12 cellular contexts compared by ENCODE assay signal in genomic region chr17:12983986-12984932, GRCh38. TPM values are rescaled to one million over a fixed set of nuclear protein-coding genes. Genes with fewer than 3 reads are reported as not detected.
A peak's percentile ranks its signal among the peaks of the same experiment; 100 is the strongest.
DNase-seq lines count a peak whose midpoint lies in the region; ATAC-seq and TF ChIP-seq lines count a peak whose summit lies in the region.
"Had no signal": no experiment of that assay in that cellular context is flagged by ENCODE, and none has a peak within 500 bp of the region (broad histone marks: within the 10 kb centered on the region; RNA-seq: fewer than 3 reads in every experiment).

No MANE protein-coding gene starts in this region.

- H3K9me3 ChIP-seq in CD8-positive, alpha-beta memory T cell (ENCODE audit: low read length), result no peaks in the 10 kb centered on the region
- H3K9me3 ChIP-seq: SJSA1 had no signal

- H3K27ac ChIP-seq in CD8-positive, alpha-beta memory T cell (ENCODE audit: low read depth, low read length), result no peak overlapping the region
- H3K27ac ChIP-seq: SJSA1 had no signal

- peak; percentile 96 for ATAC-seq in omental fat pad (ENCODE audit: low FRiP score)
- no peak for ATAC-seq in GM21367 (IDR thresholded peaks at IDR 0.05; ENCODE audit: unreplicated experiment)

- no peak overlapping the region for H3K4me3 Mint-ChIP-seq in CD8-positive, alpha-beta memory T cell
- H3K4me3 Mint-ChIP-seq: CD4-positive, alpha-beta T cell had no signal

- no peaks in the 10 kb centered on the region for H3K27me3 ChIP-seq in CD8-positive, alpha-beta memory T cell (ENCODE audit: insufficient read depth, low read length, poor library complexity, severe bottlenecking)
- H3K27me3 ChIP-seq: SJSA1 had no signal

- H3K9me3 Mint-ChIP-seq in CD8-positive, alpha-beta memory T cell, result peaks cover 0 to 2% (median 0%) of the 10 kb centered on the region in 5 donors
- H3K9me3 Mint-ChIP-seq: CD4-positive, alpha-beta T cell had no signal

- CTCF ChIA-PET in CD8-positive, alpha-beta memory T cell (lab: Charles Lee), result no interaction called here

- TF ChIP-seq CTCF in fibroblast of pulmonary artery (IDR thresholded peaks at IDR 0.05; ENCODE audit: low read length, missing control alignments) (no peak), omental fat pad (IDR thresholded peaks at IDR 0.05) (no peak)

- H3K4me3 ChIP-seq in fibroblast of pulmonary artery (replicated peaks; ENCODE audit: low read depth, low read length), result no peak overlapping the region
- no peak overlapping the region for H3K4me3 ChIP-seq in CD8-positive, alpha-beta memory T cell (ENCODE audit: low read length)
- H3K4me3 ChIP-seq: SJSA1 had no signal

- H3K4me1 ChIP-seq in CD8-positive, alpha-beta memory T cell (ENCODE audit: insufficient read depth, low read length), result peaks cover 6% of the 10 kb centered on the region
- H3K4me1 ChIP-seq: SJSA1 had no signal

- peak; percentile 95 for DNase-seq in AG08395 (ENCODE audit: low spot score)
- peak; percentile 58 for DNase-seq in NCI-H446 treated with DMSO at 0.1 percent for 48 hours (lab: John Stamatoyannopoulos, UW)
- peak; percentile 71 for DNase-seq in fibroblast of pulmonary artery (ENCODE audit: low read depth)
- no peak for DNase-seq in omental fat pad (ENCODE audit: low spot score)
- no peak for DNase-seq in KG1 (lab: John Stamatoyannopoulos, UW)
- DNase-seq in CD8-positive, alpha-beta memory T cell, result no peak
- DNase-seq in NCI-H526 treated with DMSO at 0.1 percent for 48 hours (lab: John Stamatoyannopoulos, UW), result no peak
- DNase-seq: activated CD8-positive, alpha-beta memory T cell treated with anti-CD3 and anti-CD28 coated beads, Interleukin-2, amount 50 U/mL, for 4 hours; CD4-positive, alpha-beta T cell; NCI-H1105 had no signal

- H3K27me3 Mint-ChIP-seq in CD8-positive, alpha-beta memory T cell, result peaks cover 7 to 18% of the 10 kb centered on the region in 2 donors

- peak overlapping the region in 1 of 8 donors; percentile 81 for H3K27ac Mint-ChIP-seq in CD8-positive, alpha-beta memory T cell
- H3K27ac Mint-ChIP-seq: CD4-positive, alpha-beta T cell had no signal

- H3K36me3 Mint-ChIP-seq in CD8-positive, alpha-beta memory T cell, result no peaks in the 10 kb centered on the region

- POLR2A ChIA-PET in CD8-positive, alpha-beta memory T cell (lab: Charles Lee), result no interaction called here

- peaks cover 7 to 10% (median 9%) of the 10 kb centered on the region in 3 donors for H3K4me1 Mint-ChIP-seq in CD8-positive, alpha-beta memory T cell

- no peaks in the 10 kb centered on the region for H3K36me3 ChIP-seq in CD8-positive, alpha-beta memory T cell (ENCODE audit: insufficient read depth, low read length)
- H3K36me3 ChIP-seq: SJSA1 had no signal

RNA-seq across cellular contexts. Expression of gene ELAC2, which starts 33.6 kb away (rescaled TPM):
- 10 to 100 TPM; 60.8 to 89.5 (median 77.9) TPM for total RNA-seq in omental fat pad
- 10 to 100 TPM; 84.5 to 86.3 TPM for total RNA-seq in CD8-positive, alpha-beta memory T cell
- polyA plus RNA-seq in CD8-positive, alpha-beta memory T cell, result 54.2 TPM

Comparison
In these comparisons a context has a peak if more than half of its experiments do, and no peak if none do; other contexts are left out.
1. DNase-seq: peak in AG08395 (single experiment), NCI-H446 treated with DMSO at 0.1 percent for 48 hours (single experiment) and fibroblast of pulmonary artery (single experiment); none in omental fat pad (single experiment), KG1 (single experiment), CD8-positive, alpha-beta memory T cell (0 of 5) and NCI-H526 treated with DMSO at 0.1 percent for 48 hours (single experiment).